In the genomic region with DNA sequence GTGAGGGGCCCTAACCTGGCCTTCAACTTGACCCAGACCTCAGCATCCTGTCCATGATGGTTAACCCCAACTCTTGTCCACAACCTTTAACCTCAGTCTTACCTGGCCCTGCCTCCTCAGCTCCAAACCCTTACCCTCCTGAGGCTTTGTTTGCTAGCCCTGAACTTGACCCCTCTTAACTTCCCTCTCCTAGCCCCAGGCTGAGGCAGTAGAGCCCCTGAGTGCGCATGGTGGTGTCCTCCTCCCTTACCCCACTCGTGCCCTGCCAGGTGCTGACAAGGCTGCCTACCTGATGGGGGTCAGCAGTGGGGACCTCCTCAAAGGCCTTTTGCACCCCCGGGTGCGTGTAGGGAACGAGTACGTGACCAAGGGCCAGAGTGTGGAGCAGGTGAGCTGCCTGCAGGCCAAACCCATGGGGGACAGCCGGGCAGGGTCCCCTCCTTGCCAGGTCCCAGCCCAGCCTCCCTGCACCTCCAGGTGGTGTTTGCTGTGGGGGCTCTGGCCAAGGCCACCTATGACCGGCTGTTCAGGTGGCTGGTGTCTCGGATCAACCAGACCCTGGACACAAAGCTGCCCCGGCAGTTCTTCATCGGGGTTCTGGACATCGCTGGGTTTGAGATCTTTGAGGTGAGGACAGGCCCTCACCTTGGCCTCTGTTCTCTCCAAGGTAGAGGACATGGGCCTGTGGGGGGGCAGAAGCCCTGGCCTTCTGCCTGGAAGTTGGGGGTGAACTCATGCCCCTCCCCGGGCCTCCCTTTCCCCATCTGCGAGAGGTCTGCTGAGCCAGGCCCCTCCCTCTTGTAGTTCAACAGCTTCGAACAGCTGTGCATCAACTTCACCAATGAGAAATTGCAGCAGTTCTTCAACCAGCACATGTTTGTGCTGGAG, we compare ENCODE assay signal across 1 cellular context.
TF ChIP-seq lines count a peak whose summit lies in the region.

No MANE protein-coding gene starts in this region.

TF ChIP-seq in HepG2, 621 proteins besides CTCF, POLR2A, EP300 and RAD21 (continues in another document):
- TF ChIP-seq, protein P1, sequence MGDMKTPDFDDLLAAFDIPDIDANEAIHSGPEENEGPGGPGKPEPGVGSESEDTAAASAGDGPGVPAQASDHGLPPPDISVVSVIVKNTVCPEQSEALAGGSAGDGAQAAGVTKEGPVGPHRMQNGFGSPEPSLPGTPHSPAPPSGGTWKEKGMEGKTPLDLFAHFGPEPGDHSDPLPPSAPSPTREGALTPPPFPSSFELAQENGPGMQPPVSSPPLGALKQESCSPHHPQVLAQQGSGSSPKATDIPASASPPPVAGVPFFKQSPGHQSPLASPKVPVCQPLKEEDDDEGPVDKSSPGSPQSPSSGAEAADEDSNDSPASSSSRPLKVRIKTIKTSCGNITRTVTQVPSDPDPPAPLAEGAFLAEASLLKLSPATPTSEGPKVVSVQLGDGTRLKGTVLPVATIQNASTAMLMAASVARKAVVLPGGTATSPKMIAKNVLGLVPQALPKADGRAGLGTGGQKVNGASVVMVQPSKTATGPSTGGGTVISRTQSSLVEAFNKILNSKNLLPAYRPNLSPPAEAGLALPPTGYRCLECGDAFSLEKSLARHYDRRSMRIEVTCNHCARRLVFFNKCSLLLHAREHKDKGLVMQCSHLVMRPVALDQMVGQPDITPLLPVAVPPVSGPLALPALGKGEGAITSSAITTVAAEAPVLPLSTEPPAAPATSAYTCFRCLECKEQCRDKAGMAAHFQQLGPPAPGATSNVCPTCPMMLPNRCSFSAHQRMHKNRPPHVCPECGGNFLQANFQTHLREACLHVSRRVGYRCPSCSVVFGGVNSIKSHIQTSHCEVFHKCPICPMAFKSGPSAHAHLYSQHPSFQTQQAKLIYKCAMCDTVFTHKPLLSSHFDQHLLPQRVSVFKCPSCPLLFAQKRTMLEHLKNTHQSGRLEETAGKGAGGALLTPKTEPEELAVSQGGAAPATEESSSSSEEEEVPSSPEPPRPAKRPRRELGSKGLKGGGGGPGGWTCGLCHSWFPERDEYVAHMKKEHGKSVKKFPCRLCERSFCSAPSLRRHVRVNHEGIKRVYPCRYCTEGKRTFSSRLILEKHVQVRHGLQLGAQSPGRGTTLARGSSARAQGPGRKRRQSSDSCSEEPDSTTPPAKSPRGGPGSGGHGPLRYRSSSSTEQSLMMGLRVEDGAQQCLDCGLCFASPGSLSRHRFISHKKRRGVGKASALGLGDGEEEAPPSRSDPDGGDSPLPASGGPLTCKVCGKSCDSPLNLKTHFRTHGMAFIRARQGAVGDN (CRISPR knock-in tag; IDR thresholded peaks at IDR 0.05), result peak; percentile 34; the same call in 1 of the 2 replicates
- TF ChIP-seq ZNF296 (CRISPR knock-in tag; conservative IDR thresholded peaks at IDR 0.05), result no peak
- no peak for TF ChIP-seq TCF12 (IDR thresholded peaks at IDR 0.05)
- TF ChIP-seq TCF12 (CRISPR knock-in tag; IDR thresholded peaks at IDR 0.05), result no peak
- peak; percentile 26; the same call in 1 of the 2 replicates for TF ChIP-seq KDM5B (CRISPR knock-in tag; IDR thresholded peaks at IDR 0.05; ENCODE audit: borderline replicate concordance)
- no peak for TF ChIP-seq GLI4 (CRISPR knock-in tag; IDR thresholded peaks at IDR 0.05; ENCODE audit: borderline replicate concordance)
- no peak for TF ChIP-seq ZNF883 (CRISPR knock-in tag; IDR thresholded peaks at IDR 0.05; ENCODE audit: not compliant biosample characterization)
- no peak for TF ChIP-seq ZNF644 (CRISPR knock-in tag; IDR thresholded peaks at IDR 0.05; ENCODE audit: low read depth)
- peak; percentile 71; the same call in 1 of the 2 replicates for TF ChIP-seq HOXA9 (CRISPR knock-in tag; IDR thresholded peaks at IDR 0.05; ENCODE audit: borderline replicate concordance)
- no peak for TF ChIP-seq ARNT (IDR thresholded peaks at IDR 0.05)
- no peak for TF ChIP-seq SCMH1 (CRISPR knock-in tag; IDR thresholded peaks at IDR 0.05; ENCODE audit: borderline replicate concordance)
- no peak for TF ChIP-seq SMC3 (IDR thresholded peaks at IDR 0.05; ENCODE audit: low read length)
- no peak for TF ChIP-seq SAP130 (CRISPR knock-in tag; IDR thresholded peaks at IDR 0.05; ENCODE audit: low read depth)
- no peak for TF ChIP-seq SP2 (CRISPR knock-in tag; IDR thresholded peaks at IDR 0.05)
- no peak for TF ChIP-seq ZNF251 (CRISPR knock-in tag; IDR thresholded peaks at IDR 0.05)
- TF ChIP-seq ATF7-NPFF (CRISPR knock-in tag; IDR thresholded peaks at IDR 0.05; ENCODE audit: low read depth), result 0 out of 2 replicates have a peak, but pooled peaks have one; percentile 27
- TF ChIP-seq, protein P2, sequence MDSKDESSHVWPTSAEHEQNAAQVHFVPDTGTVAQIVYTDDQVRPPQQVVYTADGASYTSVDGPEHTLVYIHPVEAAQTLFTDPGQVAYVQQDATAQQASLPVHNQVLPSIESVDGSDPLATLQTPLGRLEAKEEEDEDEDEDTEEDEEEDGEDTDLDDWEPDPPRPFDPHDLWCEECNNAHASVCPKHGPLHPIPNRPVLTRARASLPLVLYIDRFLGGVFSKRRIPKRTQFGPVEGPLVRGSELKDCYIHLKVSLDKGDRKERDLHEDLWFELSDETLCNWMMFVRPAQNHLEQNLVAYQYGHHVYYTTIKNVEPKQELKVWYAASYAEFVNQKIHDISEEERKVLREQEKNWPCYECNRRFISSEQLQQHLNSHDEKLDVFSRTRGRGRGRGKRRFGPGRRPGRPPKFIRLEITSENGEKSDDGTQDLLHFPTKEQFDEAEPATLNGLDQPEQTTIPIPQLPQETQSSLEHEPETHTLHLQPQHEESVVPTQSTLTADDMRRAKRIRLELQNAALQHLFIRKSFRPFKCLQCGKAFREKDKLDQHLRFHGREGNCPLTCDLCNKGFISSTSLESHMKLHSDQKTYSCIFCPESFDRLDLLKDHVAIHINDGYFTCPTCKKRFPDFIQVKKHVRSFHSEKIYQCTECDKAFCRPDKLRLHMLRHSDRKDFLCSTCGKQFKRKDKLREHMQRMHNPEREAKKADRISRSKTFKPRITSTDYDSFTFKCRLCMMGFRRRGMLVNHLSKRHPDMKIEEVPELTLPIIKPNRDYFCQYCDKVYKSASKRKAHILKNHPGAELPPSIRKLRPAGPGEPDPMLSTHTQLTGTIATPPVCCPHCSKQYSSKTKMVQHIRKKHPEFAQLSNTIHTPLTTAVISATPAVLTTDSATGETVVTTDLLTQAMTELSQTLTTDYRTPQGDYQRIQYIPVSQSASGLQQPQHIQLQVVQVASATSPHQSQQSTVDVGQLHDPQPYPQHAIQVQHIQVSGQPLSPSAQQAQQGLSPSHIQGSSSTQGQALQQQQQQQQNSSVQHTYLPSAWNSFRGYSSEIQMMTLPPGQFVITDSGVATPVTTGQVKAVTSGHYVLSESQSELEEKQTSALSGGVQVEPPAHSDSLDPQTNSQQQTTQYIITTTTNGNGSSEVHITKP (CRISPR knock-in tag; IDR thresholded peaks at IDR 0.05; ENCODE audit: low read depth), result no peak
- TF ChIP-seq NCOA5 (CRISPR knock-in tag; IDR thresholded peaks at IDR 0.05), result no peak
- TF ChIP-seq RBAK (CRISPR knock-in tag; IDR thresholded peaks at IDR 0.05), result no peak
- TF ChIP-seq, protein P3, sequence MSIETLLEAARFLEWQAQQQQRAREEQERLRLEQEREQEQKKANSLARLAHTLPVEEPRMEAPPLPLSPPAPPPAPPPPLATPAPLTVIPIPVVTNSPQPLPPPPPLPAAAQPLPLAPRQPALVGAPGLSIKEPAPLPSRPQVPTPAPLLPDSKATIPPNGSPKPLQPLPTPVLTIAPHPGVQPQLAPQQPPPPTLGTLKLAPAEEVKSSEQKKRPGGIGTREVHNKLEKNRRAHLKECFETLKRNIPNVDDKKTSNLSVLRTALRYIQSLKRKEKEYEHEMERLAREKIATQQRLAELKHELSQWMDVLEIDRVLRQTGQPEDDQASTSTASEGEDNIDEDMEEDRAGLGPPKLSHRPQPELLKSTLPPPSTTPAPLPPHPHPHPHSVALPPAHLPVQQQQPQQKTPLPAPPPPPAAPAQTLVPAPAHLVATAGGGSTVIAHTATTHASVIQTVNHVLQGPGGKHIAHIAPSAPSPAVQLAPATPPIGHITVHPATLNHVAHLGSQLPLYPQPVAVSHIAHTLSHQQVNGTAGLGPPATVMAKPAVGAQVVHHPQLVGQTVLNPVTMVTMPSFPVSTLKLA (IDR thresholded peaks at IDR 0.05), result no peak
- TF ChIP-seq ZNF329 (CRISPR knock-in tag; IDR thresholded peaks at IDR 0.05; ENCODE audit: low read depth), result no peak
- 0 out of 2 replicates have a peak, but pooled peaks have one; percentile 17 for TF ChIP-seq ZNF274 (CRISPR knock-in tag; IDR thresholded peaks at IDR 0.05)
- TF ChIP-seq SALL2 (CRISPR knock-in tag; IDR thresholded peaks at IDR 0.05), result peak; percentile 47; the same call in 1 of the 2 replicates
- no peak for TF ChIP-seq ZNF282 (IDR thresholded peaks at IDR 0.05; ENCODE audit: partially characterized antibody)
- TF ChIP-seq, protein P4, sequence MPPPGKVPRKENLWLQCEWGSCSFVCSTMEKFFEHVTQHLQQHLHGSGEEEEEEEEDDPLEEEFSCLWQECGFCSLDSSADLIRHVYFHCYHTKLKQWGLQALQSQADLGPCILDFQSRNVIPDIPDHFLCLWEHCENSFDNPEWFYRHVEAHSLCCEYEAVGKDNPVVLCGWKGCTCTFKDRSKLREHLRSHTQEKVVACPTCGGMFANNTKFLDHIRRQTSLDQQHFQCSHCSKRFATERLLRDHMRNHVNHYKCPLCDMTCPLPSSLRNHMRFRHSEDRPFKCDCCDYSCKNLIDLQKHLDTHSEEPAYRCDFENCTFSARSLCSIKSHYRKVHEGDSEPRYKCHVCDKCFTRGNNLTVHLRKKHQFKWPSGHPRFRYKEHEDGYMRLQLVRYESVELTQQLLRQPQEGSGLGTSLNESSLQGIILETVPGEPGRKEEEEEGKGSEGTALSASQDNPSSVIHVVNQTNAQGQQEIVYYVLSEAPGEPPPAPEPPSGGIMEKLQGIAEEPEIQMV (CRISPR knock-in tag; IDR thresholded peaks at IDR 0.05; ENCODE audit: low read depth), result no peak
- no peak for TF ChIP-seq ZNF432 (CRISPR knock-in tag; IDR thresholded peaks at IDR 0.05; ENCODE audit: borderline replicate concordance)
- TF ChIP-seq, protein P5, sequence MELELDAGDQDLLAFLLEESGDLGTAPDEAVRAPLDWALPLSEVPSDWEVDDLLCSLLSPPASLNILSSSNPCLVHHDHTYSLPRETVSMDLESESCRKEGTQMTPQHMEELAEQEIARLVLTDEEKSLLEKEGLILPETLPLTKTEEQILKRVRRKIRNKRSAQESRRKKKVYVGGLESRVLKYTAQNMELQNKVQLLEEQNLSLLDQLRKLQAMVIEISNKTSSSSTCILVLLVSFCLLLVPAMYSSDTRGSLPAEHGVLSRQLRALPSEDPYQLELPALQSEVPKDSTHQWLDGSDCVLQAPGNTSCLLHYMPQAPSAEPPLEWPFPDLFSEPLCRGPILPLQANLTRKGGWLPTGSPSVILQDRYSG (CRISPR knock-in tag; IDR thresholded peaks at IDR 0.05), result no peak
- TF ChIP-seq FOXA1 (IDR thresholded peaks at IDR 0.05), result no peak
- TF ChIP-seq FOXA1 (CRISPR knock-in tag; IDR thresholded peaks at IDR 0.05), result no peak
- peak; percentile 64 for TF ChIP-seq KDM2A (CRISPR knock-in tag; IDR thresholded peaks at IDR 0.05; ENCODE audit: borderline replicate concordance, low read depth)
- 0 out of 2 replicates have a peak, but pooled peaks have one; percentile 23 for TF ChIP-seq BCL6 (CRISPR knock-in tag; IDR thresholded peaks at IDR 0.05)
- no peak for TF ChIP-seq ELF1 (CRISPR knock-in tag; IDR thresholded peaks at IDR 0.05)
- TF ChIP-seq, protein P6, sequence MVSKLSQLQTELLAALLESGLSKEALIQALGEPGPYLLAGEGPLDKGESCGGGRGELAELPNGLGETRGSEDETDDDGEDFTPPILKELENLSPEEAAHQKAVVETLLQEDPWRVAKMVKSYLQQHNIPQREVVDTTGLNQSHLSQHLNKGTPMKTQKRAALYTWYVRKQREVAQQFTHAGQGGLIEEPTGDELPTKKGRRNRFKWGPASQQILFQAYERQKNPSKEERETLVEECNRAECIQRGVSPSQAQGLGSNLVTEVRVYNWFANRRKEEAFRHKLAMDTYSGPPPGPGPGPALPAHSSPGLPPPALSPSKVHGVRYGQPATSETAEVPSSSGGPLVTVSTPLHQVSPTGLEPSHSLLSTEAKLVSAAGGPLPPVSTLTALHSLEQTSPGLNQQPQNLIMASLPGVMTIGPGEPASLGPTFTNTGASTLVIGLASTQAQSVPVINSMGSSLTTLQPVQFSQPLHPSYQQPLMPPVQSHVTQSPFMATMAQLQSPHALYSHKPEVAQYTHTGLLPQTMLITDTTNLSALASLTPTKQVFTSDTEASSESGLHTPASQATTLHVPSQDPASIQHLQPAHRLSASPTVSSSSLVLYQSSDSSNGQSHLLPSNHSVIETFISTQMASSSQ (IDR thresholded peaks at IDR 0.05; ENCODE audit: low read depth), result no peak
- TF ChIP-seq, protein P6 (CRISPR knock-in tag; IDR thresholded peaks at IDR 0.05; ENCODE audit: borderline replicate concordance), result no peak
- peak; percentile 67; the same call in 1 of the 2 replicates for TF ChIP-seq HOXA7 (CRISPR knock-in tag; IDR thresholded peaks at IDR 0.05)
- TF ChIP-seq SRSF4 (IDR thresholded peaks at IDR 0.05; ENCODE audit: low read depth, low read length, poor library complexity, severe bottlenecking), result no peak
- TF ChIP-seq MEIS1 (CRISPR knock-in tag; IDR thresholded peaks at IDR 0.05; ENCODE audit: borderline replicate concordance), result 0 out of 2 replicates have a peak, but pooled peaks have one; percentile 28
- no peak for TF ChIP-seq NFE2L1 (CRISPR knock-in tag; IDR thresholded peaks at IDR 0.05; ENCODE audit: borderline replicate concordance)
- TF ChIP-seq MXI1 (IDR thresholded peaks at IDR 0.05; ENCODE audit: borderline replicate concordance, low read depth, low read length), result no peak
- 0 out of 2 replicates have a peak, but pooled peaks have one; percentile 19 for TF ChIP-seq REL (CRISPR knock-in tag; conservative IDR thresholded peaks at IDR 0.05)
- TF ChIP-seq SNAPC2 (CRISPR knock-in tag; IDR thresholded peaks at IDR 0.05), result no peak
- TF ChIP-seq, protein P7, sequence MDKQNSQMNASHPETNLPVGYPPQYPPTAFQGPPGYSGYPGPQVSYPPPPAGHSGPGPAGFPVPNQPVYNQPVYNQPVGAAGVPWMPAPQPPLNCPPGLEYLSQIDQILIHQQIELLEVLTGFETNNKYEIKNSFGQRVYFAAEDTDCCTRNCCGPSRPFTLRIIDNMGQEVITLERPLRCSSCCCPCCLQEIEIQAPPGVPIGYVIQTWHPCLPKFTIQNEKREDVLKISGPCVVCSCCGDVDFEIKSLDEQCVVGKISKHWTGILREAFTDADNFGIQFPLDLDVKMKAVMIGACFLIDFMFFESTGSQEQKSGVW (CRISPR knock-in tag; IDR thresholded peaks at IDR 0.05; ENCODE audit: borderline replicate concordance), result no peak
- no peak for TF ChIP-seq ADNP (CRISPR knock-in tag; IDR thresholded peaks at IDR 0.05)
- no peak for TF ChIP-seq ZNF615 (CRISPR knock-in tag; IDR thresholded peaks at IDR 0.05; ENCODE audit: borderline replicate concordance)
- no peak for TF ChIP-seq KAT8 (CRISPR knock-in tag; IDR thresholded peaks at IDR 0.05)
- TF ChIP-seq ZNF780A (CRISPR knock-in tag; IDR thresholded peaks at IDR 0.05), result 0 out of 2 replicates have a peak, but pooled peaks have one; percentile 10
- TF ChIP-seq GATAD2A (CRISPR knock-in tag; IDR thresholded peaks at IDR 0.05), result no peak
- TF ChIP-seq ZKSCAN1 (IDR thresholded peaks at IDR 0.05; ENCODE audit: low read length), result no peak
